20 cellular contexts compared by ENCODE assay signal in the genomic region with DNA sequence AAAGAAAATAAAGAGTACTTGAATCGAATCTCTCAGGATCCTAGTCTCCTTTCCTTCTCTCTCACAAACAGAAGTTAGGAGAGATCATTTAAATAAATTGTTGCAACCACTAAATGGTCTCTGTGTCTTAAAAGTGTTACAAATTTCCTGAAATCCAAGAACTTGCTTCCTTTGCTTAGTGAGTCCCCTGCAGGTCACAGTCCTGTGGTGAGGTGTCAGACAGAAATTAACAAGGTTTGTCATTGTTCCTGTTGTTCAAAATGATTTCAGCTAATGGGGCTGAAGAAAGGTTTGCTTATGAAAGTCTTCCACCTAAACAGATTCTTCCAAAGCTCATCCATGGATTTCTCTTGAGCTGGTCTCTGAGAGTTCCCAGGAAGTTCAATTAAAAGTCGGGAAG.
"Had no signal": no experiment of that assay in that cellular context is flagged by ENCODE, and none has a peak within 500 bp of the region (broad histone marks: within the 10 kb centered on the region; RNA-seq: fewer than 3 reads in every experiment).

No MANE protein-coding gene starts in this region.

- H3K27me3 ChIP-seq: SJSA1 had no signal

- H3K36me3 ChIP-seq: SJSA1 had no signal

- H3K27ac ChIP-seq: SJSA1, SK-N-MC had no signal

- H3K4me3 ChIP-seq: SJSA1, SK-N-MC had no signal

- DNase-seq: KBM-7, MV-4-11, NCI-H1048, NCI-H1105, NCI-H1417, NCI-H146, NCI-H1694 treated with DMSO at 0.1 percent for 48 hours, NCI-H1930, NCI-H2081, NCI-H2107, NCI-H2227 treated with DMSO at 0.1 percent for 48 hours, NCI-H510A, NCI-H524 treated with DMSO at 0.1 percent for 48 hours, NCI-H69, NCI-H774, Right ventricle myocardium superior, RPMI8226, SIG-M5 had no signal

- H3K9me3 ChIP-seq: SJSA1 had no signal

- H3K4me1 ChIP-seq: SJSA1 had no signal
